29 cellular contexts compared by ENCODE assay signal in genomic region chr1:52399629-52400028, GRCh38. TPM values are rescaled to one million over a fixed set of nuclear protein-coding genes. Genes with fewer than 3 reads are reported as not detected.
DNase-seq lines count a peak whose midpoint lies in the region; ATAC-seq, FAIRE-seq and TF ChIP-seq lines count a peak whose summit lies in the region.
"Had no signal": no experiment of that assay in that cellular context is flagged by ENCODE, and none has a peak within 500 bp of the region (broad histone marks: within the 10 kb centered on the region; RNA-seq: fewer than 3 reads in every experiment).

No MANE protein-coding gene starts in this region.

- POLR2A ChIA-PET in K562 (lab: Yijun Ruan, JAX), result interaction anchor here (0.6 to 1.9 kb wide), 4 partner anchors 8 to 269 kb away, joined by 3 to 9 read pairs (median 4); no protein-coding TSS in a partner anchor

- peaks cover 3% of the 10 kb centered on the region for H3K9me1 ChIP-seq in K562 (ENCODE audit: control insufficient read depth, insufficient read depth, low read length)

- intact Hi-C loops in K562 (cut with micrococcal nuclease), result loop anchor here (5.0 kb wide), 3 partner anchors 168 to 283 kb away; no protein-coding TSS in a partner anchor

- DNase-seq in K562 (ENCODE audit: extremely low read depth in 1 of 4, low spot score in 3 of 4) (no peak), neural crest cell (ENCODE audit: low read depth, low spot score) (no peak), progenitor cell of endocrine pancreas (ENCODE audit: low spot score, unreplicated experiment) (no peak), NCI-H2029 treated with DMSO at 0.1 percent for 48 hours (lab: John Stamatoyannopoulos, UW) (no peak), NCI-H2081 treated with DMSO at 0.1 percent for 48 hours (lab: John Stamatoyannopoulos, UW) (no peak), ureter (ENCODE audit: low spot score) (no peak)
- DNase-seq: 8988T; ACHN; BE2C; C1 segment of cervical spinal cord; CD4-positive, alpha-beta memory T cell; CD4-positive, CD25-positive, alpha-beta regulatory T cell; CD8-positive, alpha-beta memory T cell; COR-L47; DMS 273 treated with DMSO at 0.1 percent for 48 hours; DMS153; DMS53; DMS79; DND-41; EL; GDM1 had no signal

- in situ Hi-C loops in K562 (cut with MboI), result loop anchor here (10.0 kb wide), 1 partner anchor 285 kb away; no protein-coding TSS in a partner anchor

- TF ChIP-seq CTCF in Loucy (conservative IDR thresholded peaks at IDR 0.05; ENCODE audit: low read length) (no peak), K562 (IDR thresholded peaks at IDR 0.05 in 2 of 3, conservative IDR thresholded peaks at IDR 0.05 in 1 of 3; ENCODE audit: insufficient read depth in 2 of 3, low read depth in 1 of 3, low read length in 3 of 3) (no peak), neural crest cell (conservative IDR thresholded peaks at IDR 0.05) (no peak), progenitor cell of endocrine pancreas (IDR thresholded peaks at IDR 0.05; ENCODE audit: unreplicated experiment) (no peak)

- H3K9ac ChIP-seq in Loucy (ENCODE audit: low read depth, low read length, poor library complexity, severe bottlenecking) (no peak overlapping the region), K562 (ENCODE audit: insufficient read depth in 1 of 2, low read depth in 2 of 2, low read length in 2 of 2) (no peak overlapping the region)
- H3K9ac ChIP-seq: BLaER1 had no signal

- no peaks in the 10 kb centered on the region for H3K9me3 ChIP-seq in Loucy (ENCODE audit: insufficient read depth, low read depth, low read length)
- no peaks in the 10 kb centered on the region for H3K9me3 ChIP-seq in K562 (replicated peaks; ENCODE audit: control insufficient read depth, insufficient read depth, low read depth, low read length)
- H3K9me3 ChIP-seq: BE2C, BLaER1 had no signal

- H2AFZ ChIP-seq in Loucy (ENCODE audit: low read length) (no peak overlapping the region), K562 (ENCODE audit: low read depth, low read length) (no peak overlapping the region)

- H4K20me1 ChIP-seq in Loucy (ENCODE audit: insufficient read depth, low read length, poor library complexity, severe bottlenecking), result peaks cover 28% of the 10 kb centered on the region
- H4K20me1 ChIP-seq in K562 (replicated peaks; ENCODE audit: control insufficient read depth, insufficient read depth, low read length), result peaks cover 16% of the 10 kb centered on the region
- H4K20me1 ChIP-seq: BLaER1 had no signal

- H3K4me2 ChIP-seq in Loucy (ENCODE audit: low read depth, low read length, poor library complexity, severe bottlenecking) (peak overlapping the region; percentile 73), K562 (ENCODE audit: insufficient read depth, low read length) (no peak overlapping the region)
- H3K4me2 ChIP-seq: BLaER1 had no signal

- peaks cover 19% of the 10 kb centered on the region for H3K36me3 Mint-ChIP-seq in neural crest cell (ENCODE audit: low read depth)
- H3K36me3 Mint-ChIP-seq in progenitor cell of endocrine pancreas (ENCODE audit: insufficient read depth), result peaks cover 11% of the 10 kb centered on the region

- CTCF ChIA-PET in K562 (lab: Yijun Ruan, JAX; ENCODE audit: low intra/inter-chr PET ratio), result no interaction called here

- peaks cover 44% of the 10 kb centered on the region; the same call in 1 of the 2 replicates for H3K36me3 ChIP-seq in Loucy (ENCODE audit: insufficient read depth, low read length)
- H3K36me3 ChIP-seq in K562 (ENCODE audit: control insufficient read depth, insufficient read depth, low read length), result peaks cover 82% of the 10 kb centered on the region
- H3K36me3 ChIP-seq: BE2C had no signal

- H3K27me3 ChIP-seq in Loucy (ENCODE audit: insufficient read depth, low read length, poor library complexity, severe bottlenecking) (no peaks in the 10 kb centered on the region), K562 (ENCODE audit: control insufficient read depth in 2 of 2, insufficient read depth in 2 of 2, low read length in 2 of 2) (no peaks in the 10 kb centered on the region)
- H3K27me3 ChIP-seq: BE2C, BLaER1 had no signal

- WGBS in K562 (ENCODE audit: insufficient coverage, low coverage, missing lambda C conversion rate), result 98% methylated on average over 3 of the region's 3 CpGs

- peak; percentile 54 for TF ChIP-seq POLR2A in K562 (conservative IDR thresholded peaks at IDR 0.05)

- TF ChIP-seq EP300 in K562 (IDR thresholded peaks at IDR 0.05; ENCODE audit: low read length), result no peak

- H3K4me1 ChIP-seq in Loucy (ENCODE audit: insufficient read depth, low read length, poor library complexity, severe bottlenecking) (peaks cover 34% of the 10 kb centered on the region), K562 (replicated peaks in 1 of 2; ENCODE audit: control insufficient read depth in 2 of 2, insufficient read depth in 2 of 2, low read length in 2 of 2) (peaks cover 8 to 24% of the 10 kb centered on the region in 2 experiments; a peak in 4 of 5 replicates)
- H3K4me1 ChIP-seq: BE2C had no signal

- H3K4me1 Mint-ChIP-seq in neural crest cell, result peaks cover 24% of the 10 kb centered on the region
- peaks cover 18% of the 10 kb centered on the region for H3K4me1 Mint-ChIP-seq in progenitor cell of endocrine pancreas (ENCODE audit: low read depth)

- no peak for FAIRE-seq in K562 (lab: Jason Lieb, UNC)
- FAIRE-seq: A204.1, GM12878, GM12892, GM18507 had no signal

- H3K4me3 Mint-ChIP-seq in neural crest cell, result peak overlapping the region; percentile 18
- no peak overlapping the region for H3K4me3 Mint-ChIP-seq in progenitor cell of endocrine pancreas (ENCODE audit: low read depth)
- H3K4me3 Mint-ChIP-seq: CD14-positive monocyte; CD4-positive, alpha-beta memory T cell; CD4-positive, CD25-positive, alpha-beta regulatory T cell; CD8-positive, alpha-beta memory T cell had no signal

- H3K27ac Mint-ChIP-seq in neural crest cell (ENCODE audit: unreplicated experiment) (no peak overlapping the region), progenitor cell of endocrine pancreas (peak overlapping the region; percentile 60)
- H3K27ac Mint-ChIP-seq: CD14-positive monocyte; CD4-positive, CD25-positive, alpha-beta regulatory T cell had no signal

- no peaks in the 10 kb centered on the region for H3F3A ChIP-seq in Loucy (ENCODE audit: low read depth)

- TF ChIP-seq RAD21 in K562 (CRISPR knock-in tag; conservative IDR thresholded peaks at IDR 0.05 in 1 of 2, IDR thresholded peaks at IDR 0.05 in 1 of 2), result no peak

- no peaks in the 10 kb centered on the region for H3K9me2 ChIP-seq in Loucy (replicated peaks; ENCODE audit: low read depth, low read length)

- H3K79me2 ChIP-seq in Loucy (ENCODE audit: insufficient read depth, low read length), result peaks cover 63% of the 10 kb centered on the region
- H3K79me2 ChIP-seq in K562 (ENCODE audit: control insufficient read depth, insufficient read depth, low read length), result peaks cover 88% of the 10 kb centered on the region

- H3K9me3 Mint-ChIP-seq in neural crest cell (no peaks in the 10 kb centered on the region), progenitor cell of endocrine pancreas (ENCODE audit: low read depth) (no peaks in the 10 kb centered on the region)
- H3K9me3 Mint-ChIP-seq: CD4-positive, CD25-positive, alpha-beta regulatory T cell; CD8-positive, alpha-beta memory T cell had no signal

- no TSS peak for BruUV-seq in K562 (replicated peaks; lab: Mats Ljungman, UMichigan)

- H3K4me3 ChIP-seq in Loucy (ENCODE audit: low read length, poor library complexity, severe bottlenecking) (no peak overlapping the region), K562 (no peak overlapping the region)
- H3K4me3 ChIP-seq: BLaER1, GM12878 had no signal

- no peaks in the 10 kb centered on the region for H3K27me3 Mint-ChIP-seq in neural crest cell (ENCODE audit: low read depth)
- no peaks in the 10 kb centered on the region for H3K27me3 Mint-ChIP-seq in progenitor cell of endocrine pancreas
- H3K27me3 Mint-ChIP-seq: CD4-positive, alpha-beta memory T cell; CD4-positive, CD25-positive, alpha-beta regulatory T cell had no signal

- ATAC-seq in K562, result no peak
- no peak for ATAC-seq in SK-N-SH treated with all-trans-retinoic acid at 6 μM for 48 hours
- ATAC-seq: GM12878 had no signal

- no peak overlapping the region for H3K27ac ChIP-seq in K562 (ENCODE audit: extremely low read depth, low read depth, low read length)
- H3K27ac ChIP-seq: BLaER1 had no signal

RNA-seq across cellular contexts. Expression of gene ORC1, which starts 4.6 kb away (rescaled TPM):
- total RNA-seq in K562 (2011; cell fraction: chromatin; rRNA removed; ENCODE audit: low replicate concordance), result 88.1 and 106 TPM in 2 replicates
- total RNA-seq in K562 (2011; cell fraction: nucleolus; rRNA removed), result 51.9 and 58.0 TPM in 2 replicates
- 48.1 and 55.9 TPM in 2 replicates for total RNA-seq in K562 (2011; cell fraction: nucleoplasm; rRNA removed)
- total RNA-seq in K562 (2014; rRNA removed) (70.5 and 74.5 TPM in 2 replicates), K562 (2014; rRNA removed; fragmentation: Illumina TruSeq; extraction: Trizol) (66.7 and 69.9 TPM in 2 replicates), K562 (2015; rRNA removed; fragmentation: Illumina TruSeq; extraction: Trizol) (66.6 and 69.7 TPM in 2 replicates), K562 (2021) (65.8 and 72.0 TPM in 2 replicates), neural crest cell (36.9 and 38.5 TPM in 2 replicates), progenitor cell of endocrine pancreas (10.5 and 11.0 TPM in 2 replicates), ureter (1.1 TPM)
- polyA plus RNA-seq in K562 (2011; rRNA removed) (80.7 and 91.8 TPM in 2 replicates), K562 (2014; fragmentation: Illumina TruSeq; extraction: Trizol) (82.6 and 91.6 TPM in 2 replicates), K562 (2014; fragmentation: Nextera tagmentation; extraction: Ambion mirVana) (10 to 100 TPM; 26.4 to 46.9 TPM), K562 (2014; rRNA removed) (61.7 and 63.5 TPM in 2 replicates)
- 59.6 and 80.5 TPM in 2 replicates for polyA plus RNA-seq in K562 (2011; cell fraction: cytosol; rRNA removed)
- polyA plus RNA-seq in K562 (2011; cell fraction: nucleus; rRNA removed), result 53.3 and 69.5 TPM in 2 replicates
- 42.5 and 53.0 TPM in 2 replicates for polyA plus RNA-seq in K562 (2012)
- polyA minus RNA-seq in K562 (2011; rRNA and poly(A)+ RNA removed), result 103 and 109 TPM in 2 replicates
- polyA minus RNA-seq in K562 (2011; cell fraction: cytosol; rRNA and poly(A)+ RNA removed), result 47.2 and 49.7 TPM in 2 replicates
- polyA minus RNA-seq in K562 (2011; cell fraction: nucleus; rRNA and poly(A)+ RNA removed), result 26.9 and 57.0 TPM in 2 replicates

RNA-seq across cellular contexts. Expression of gene PRPF38A, which starts 4.8 kb away (rescaled TPM):
- total RNA-seq in K562 (2011; cell fraction: chromatin; rRNA removed; ENCODE audit: low replicate concordance), result 109 and 156 TPM in 2 replicates
- total RNA-seq in K562 (2011; cell fraction: nucleolus; rRNA removed), result 69.1 and 85.2 TPM in 2 replicates
- total RNA-seq in K562 (2011; cell fraction: nucleoplasm; rRNA removed), result 122 and 176 TPM in 2 replicates
- total RNA-seq in K562 (2014; rRNA removed) (53.6 and 64.4 TPM in 2 replicates), K562 (2014; rRNA removed; fragmentation: Illumina TruSeq; extraction: Trizol) (67.5 and 71.8 TPM in 2 replicates), K562 (2015; rRNA removed; fragmentation: Illumina TruSeq; extraction: Trizol) (51.0 and 58.7 TPM in 2 replicates), K562 (2021) (115 and 122 TPM in 2 replicates), neural crest cell (81.1 and 83.6 TPM in 2 replicates), progenitor cell of endocrine pancreas (62.7 and 62.9 TPM in 2 replicates), ureter (50.8 TPM)
- polyA plus RNA-seq in K562 (2011; rRNA removed) (89.2 and 108 TPM in 2 replicates), K562 (2014; fragmentation: Illumina TruSeq; extraction: Trizol) (120 and 133 TPM in 2 replicates), K562 (2014; fragmentation: Nextera tagmentation; extraction: Ambion mirVana) (100 to 1,000 TPM; 126 to 198 TPM), K562 (2014; rRNA removed) (54.8 and 58.6 TPM in 2 replicates)
- 37.6 and 47.6 TPM in 2 replicates for polyA plus RNA-seq in K562 (2011; cell fraction: cytosol; rRNA removed)
- 109 and 157 TPM in 2 replicates for polyA plus RNA-seq in K562 (2011; cell fraction: nucleus; rRNA removed)
- 86.3 and 96.6 TPM in 2 replicates for polyA plus RNA-seq in K562 (2012)
- polyA minus RNA-seq in K562 (2011; rRNA and poly(A)+ RNA removed), result 138 and 184 TPM in 2 replicates
- polyA minus RNA-seq in K562 (2011; cell fraction: cytosol; rRNA and poly(A)+ RNA removed), result 40.4 and 45.1 TPM in 2 replicates
- 43.6 and 99.0 TPM in 2 replicates for polyA minus RNA-seq in K562 (2011; cell fraction: nucleus; rRNA and poly(A)+ RNA removed)

RNA-seq across cellular contexts. Expression of gene CC2D1B, which starts 33.6 kb away (rescaled TPM):
- 70.2 and 156 TPM in 2 replicates for total RNA-seq in K562 (2011; cell fraction: chromatin; rRNA removed; ENCODE audit: low replicate concordance)
- total RNA-seq in K562 (2011; cell fraction: nucleolus; rRNA removed), result 81.2 and 87.4 TPM in 2 replicates
- 68.6 and 74.7 TPM in 2 replicates for total RNA-seq in K562 (2011; cell fraction: nucleoplasm; rRNA removed)
- total RNA-seq in K562 (2014; rRNA removed) (25.5 and 29.7 TPM in 2 replicates), K562 (2014; rRNA removed; fragmentation: Illumina TruSeq; extraction: Trizol) (19.4 and 20.2 TPM in 2 replicates), K562 (2015; rRNA removed; fragmentation: Illumina TruSeq; extraction: Trizol) (25.3 and 28.6 TPM in 2 replicates), K562 (2021) (27.7 and 33.6 TPM in 2 replicates), neural crest cell (34.5 and 39.0 TPM in 2 replicates), progenitor cell of endocrine pancreas (42.7 and 51.6 TPM in 2 replicates), ureter (39.4 TPM)
- polyA plus RNA-seq in K562 (2011; rRNA removed) (12.6 and 18.9 TPM in 2 replicates), K562 (2014; fragmentation: Illumina TruSeq; extraction: Trizol) (21.1 and 25.8 TPM in 2 replicates), K562 (2014; fragmentation: Nextera tagmentation; extraction: Ambion mirVana) (1 to 10 TPM; 1.2 to 1.5 TPM), K562 (2014; rRNA removed) (22.7 and 25.6 TPM in 2 replicates)
- polyA plus RNA-seq in K562 (2011; cell fraction: cytosol; rRNA removed), result 9.4 and 12.9 TPM in 2 replicates
- polyA plus RNA-seq in K562 (2011; cell fraction: nucleus; rRNA removed), result 103 and 117 TPM in 2 replicates
- 23.4 and 39.3 TPM in 2 replicates for polyA plus RNA-seq in K562 (2012)
- 11.8 and 12.0 TPM in 2 replicates for polyA minus RNA-seq in K562 (2011; rRNA and poly(A)+ RNA removed)
- polyA minus RNA-seq in K562 (2011; cell fraction: cytosol; rRNA and poly(A)+ RNA removed), result 18.3 and 21.1 TPM in 2 replicates
- polyA minus RNA-seq in K562 (2011; cell fraction: nucleus; rRNA and poly(A)+ RNA removed), result 39.9 and 50.9 TPM in 2 replicates
